Comparison of ENCODE assay signal across 8 cellular contexts in genomic region chr6:13428528-13429405, GRCh38. TPM values are rescaled to one million over a fixed set of nuclear protein-coding genes. Genes with fewer than 3 reads are reported as not detected.
DNase-seq lines count a peak whose midpoint lies in the region; ATAC-seq and FAIRE-seq lines count a peak whose summit lies in the region.

No MANE protein-coding gene starts in this region.

- no peak for DNase-seq in activated naive CD4-positive, alpha-beta T cell treated with anti-CD3 and anti-CD28 coated beads, Interleukin-2, amount 10 ng/mL, durations not matched to agents 7 days and 5 days
- no peak for DNase-seq in activated naive CD4-positive, alpha-beta T cell (lab: John Stamatoyannopoulos, UW)
- DNase-seq in activated CD4-positive, alpha-beta memory T cell treated with anti-CD3 and anti-CD28 coated beads, Interleukin-2, amount 10 ng/mL, durations not matched to agents 7 days and 5 days, result no peak
- DNase-seq in small intestine (no peak), NCI-H526 treated with DMSO at 0.1 percent for 48 hours (lab: John Stamatoyannopoulos, UW) (no peak), KG1 (lab: John Stamatoyannopoulos, UW) (no peak)
- DNase-seq in stimulated activated CD4-positive, alpha-beta T cell treated with anti-CD3 and anti-CD28 coated beads, Interleukin-2, amount 100 ng/mL, for 48 hours, result no peak

- no peak overlapping the region for H3K4me3 ChIP-seq in small intestine (ENCODE audit: low read depth in 1 of 2, low read length in 2 of 2)

- H3K27me3 Mint-ChIP-seq in activated naive CD4-positive, alpha-beta T cell treated with anti-CD3 and anti-CD28 coated beads, Interleukin-2, amount 10 ng/mL, durations not matched to agents 7 days and 5 days, result peaks cover 39% of the 10 kb centered on the region
- H3K27me3 Mint-ChIP-seq in activated CD4-positive, alpha-beta memory T cell treated with anti-CD3 and anti-CD28 coated beads, Interleukin-2, amount 10 ng/mL, durations not matched to agents 7 days and 5 days, result no peaks in the 10 kb centered on the region

- H3K9me3 ChIP-seq in small intestine (ENCODE audit: control insufficient read depth, low read depth), result no peaks in the 10 kb centered on the region

- H3K4me1 ChIP-seq in small intestine (ENCODE audit: control insufficient read depth in 2 of 2, insufficient read depth in 1 of 2, low read depth in 1 of 2, low read length in 1 of 2), result peaks cover 0 to 13% of the 10 kb centered on the region in 2 donors

- WGBS in small intestine, 3 donors, result 72 to 79% (median 73%) methylated on average over 14 of the region's 14 CpGs

- H3K36me3 ChIP-seq in small intestine (ENCODE audit: control insufficient read depth in 2 of 2, insufficient read depth in 2 of 2, low read length in 2 of 2), result no peaks in the 10 kb centered on the region

- peaks cover 3% of the 10 kb centered on the region for H3K36me3 Mint-ChIP-seq in activated naive CD4-positive, alpha-beta T cell treated with anti-CD3 and anti-CD28 coated beads, Interleukin-2, amount 10 ng/mL, durations not matched to agents 7 days and 5 days
- H3K36me3 Mint-ChIP-seq in activated CD4-positive, alpha-beta memory T cell treated with anti-CD3 and anti-CD28 coated beads, Interleukin-2, amount 10 ng/mL, durations not matched to agents 7 days and 5 days (ENCODE audit: low read depth), result peaks cover 2% of the 10 kb centered on the region

- peaks cover 2% of the 10 kb centered on the region for H3K9me3 Mint-ChIP-seq in activated naive CD4-positive, alpha-beta T cell treated with anti-CD3 and anti-CD28 coated beads, Interleukin-2, amount 10 ng/mL, durations not matched to agents 7 days and 5 days
- H3K9me3 Mint-ChIP-seq in activated CD4-positive, alpha-beta memory T cell treated with anti-CD3 and anti-CD28 coated beads, Interleukin-2, amount 10 ng/mL, durations not matched to agents 7 days and 5 days, result peaks cover 2% of the 10 kb centered on the region

- H3K27me3 ChIP-seq in small intestine (ENCODE audit: control insufficient read depth in 2 of 2, insufficient read depth in 2 of 2, low read length in 2 of 2), result no peaks in the 10 kb centered on the region

- CTCF ChIA-PET in activated naive CD4-positive, alpha-beta T cell treated with anti-CD3 and anti-CD28 coated beads, Interleukin-2, amount 10 ng/mL, durations not matched to agents 7 days and 5 days (lab: Charles Lee), result interaction anchor here (1.1 to 1.8 kb wide), 6 partner anchors 12 to 91 kb away, joined by 3 to 7 read pairs (median 6); no protein-coding TSS in a partner anchor
- CTCF ChIA-PET in activated CD4-positive, alpha-beta memory T cell treated with anti-CD3 and anti-CD28 coated beads, Interleukin-2, amount 10 ng/mL, durations not matched to agents 7 days and 5 days (lab: Charles Lee), result interaction anchor here (0.8 to 3.4 kb wide), 7 partner anchors 12 to 146 kb away, joined by 3 to 8 read pairs (median 4); partner anchors contain the start of gene SIRT5

- H3K27ac ChIP-seq in small intestine (ENCODE audit: low read depth in 1 of 2, low read length in 1 of 2), result peak overlapping the region; percentile 28 to 70

- H3K4me3 Mint-ChIP-seq in activated naive CD4-positive, alpha-beta T cell treated with anti-CD3 and anti-CD28 coated beads, Interleukin-2, amount 10 ng/mL, durations not matched to agents 7 days and 5 days, result peak overlapping the region; percentile 32
- peak overlapping the region; percentile 43 for H3K4me3 Mint-ChIP-seq in activated CD4-positive, alpha-beta memory T cell treated with anti-CD3 and anti-CD28 coated beads, Interleukin-2, amount 10 ng/mL, durations not matched to agents 7 days and 5 days

- peaks cover 52% of the 10 kb centered on the region for H3K4me1 Mint-ChIP-seq in activated naive CD4-positive, alpha-beta T cell treated with anti-CD3 and anti-CD28 coated beads, Interleukin-2, amount 10 ng/mL, durations not matched to agents 7 days and 5 days
- peaks cover 54% of the 10 kb centered on the region for H3K4me1 Mint-ChIP-seq in activated CD4-positive, alpha-beta memory T cell treated with anti-CD3 and anti-CD28 coated beads, Interleukin-2, amount 10 ng/mL, durations not matched to agents 7 days and 5 days

- ATAC-seq in HG02870 (IDR thresholded peaks at IDR 0.05; ENCODE audit: unreplicated experiment), result peak; percentile 29

- POLR2A ChIA-PET in activated CD4-positive, alpha-beta memory T cell treated with anti-CD3 and anti-CD28 coated beads, Interleukin-2, amount 10 ng/mL, durations not matched to agents 7 days and 5 days (lab: Charles Lee), result interaction anchor here (1.0 to 2.1 kb wide), 4 partner anchors 18 to 146 kb away, joined by 4 to 11 read pairs (median 6); partner anchors contain the start of genes SIRT5 and TBC1D7

- FAIRE-seq in small intestine (lab: Jason Lieb, UNC), result no peak

- H3K27ac Mint-ChIP-seq in activated naive CD4-positive, alpha-beta T cell treated with anti-CD3 and anti-CD28 coated beads, Interleukin-2, amount 10 ng/mL, durations not matched to agents 7 days and 5 days, result peak overlapping the region; percentile 73
- peak overlapping the region; percentile 65 for H3K27ac Mint-ChIP-seq in activated CD4-positive, alpha-beta memory T cell treated with anti-CD3 and anti-CD28 coated beads, Interleukin-2, amount 10 ng/mL, durations not matched to agents 7 days and 5 days

RNA-seq across cellular contexts. Expression of gene GFOD1, which starts 58.6 kb away (rescaled TPM):
- 1 to 10 TPM; 3.0 TPM for total RNA-seq in activated CD4-positive, alpha-beta memory T cell treated with anti-CD3 and anti-CD28 coated beads, Interleukin-2, amount 10 ng/mL, durations not matched to agents 7 days and 5 days
- 1 to 10 TPM; 1.1 to 7.3 (median 1.9) TPM for polyA plus RNA-seq in small intestine
